26 cellular contexts compared by ENCODE assay signal in the genomic region with DNA sequence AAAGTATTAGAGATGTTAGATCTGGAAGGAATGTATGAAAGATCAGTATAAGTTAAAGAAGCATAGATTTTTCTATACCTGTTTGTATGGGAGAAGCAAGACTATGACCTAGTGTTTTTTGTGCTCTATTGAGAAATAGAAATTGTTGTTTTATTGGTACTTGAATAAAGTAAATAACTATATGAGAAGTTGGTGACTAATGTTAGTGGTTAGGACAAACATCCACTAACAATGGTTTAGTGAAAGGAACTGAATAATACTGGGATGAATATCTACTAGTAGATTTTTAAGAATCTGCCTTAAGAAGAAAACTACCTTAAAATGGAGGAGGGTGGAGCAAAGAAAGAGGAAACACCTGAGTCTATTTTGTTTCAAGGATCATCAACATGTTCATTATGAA.
"Had no signal": no experiment of that assay in that cellular context is flagged by ENCODE, and none has a peak within 500 bp of the region (broad histone marks: within the 10 kb centered on the region; RNA-seq: fewer than 3 reads in every experiment).

No MANE protein-coding gene starts in this region.

- H3K27me3 ChIP-seq: left lung, ovary, stomach, testis, thyroid gland, transverse colon, upper lobe of left lung had no signal

- ATAC-seq: left colon; left lung; lower lobe of right lung; mucosa of descending colon; naive thymus-derived CD4-positive, alpha-beta T cell; natural killer cell treated with Interleukin-12 subunit alpha and Interleukin-12 subunit beta and Interleukin-15 and Interleukin-18, amount 100 ng/mL, for 72 hours; right cardiac atrium; sciatic nerve; stimulated activated naive B cell treated with anti-CD40 and anti-IgM and Interleukin-4, amounts not matched to agents 10 μg/mL and 1 μg/mL and 100 μg/mL, for 72 hours; stimulated activated naive CD8-positive, alpha-beta T cell treated with anti-CD3 and anti-CD28 coated beads, Interleukin-15, Interleukin-2, amounts not matched to agents 100 U/mL and 50 U/mL, for 24 hours had no signal

- H3K4me3 ChIP-seq: left lung, lower lobe of right lung, mucosa of descending colon, ovary, skin epidermis, stomach, testis, thyroid gland, transverse colon, upper lobe of left lung had no signal

- H3K36me3 ChIP-seq: left lung, lower lobe of right lung, ovary, stomach, thyroid gland, transverse colon, upper lobe of left lung had no signal

- DNase-seq: hypothalamus; immature natural killer cell; kidney; left colon; left lung; lower lobe of right lung; midbrain; mucosa of descending colon; naive thymus-derived CD4-positive, alpha-beta T cell; ovary; retina; right cardiac atrium; stimulated activated CD4-positive, alpha-beta T cell treated with anti-CD3 and anti-CD28 coated beads, Interleukin-12 subunit alpha, Interleukin-12 subunit beta, amount 100 ng/mL, for 4 hours; stimulated activated CD4-positive, alpha-beta T cell treated with anti-CD3 and anti-CD28 coated beads, Interleukin-15, amount 100 ng/mL, for 24 hours; stimulated activated CD4-positive, alpha-beta T cell treated with anti-CD3 and anti-CD28 coated beads, Interleukin-2, amount 100 ng/mL, for 24 hours; stimulated activated CD4-positive, alpha-beta T cell treated with anti-CD3 and anti-CD28 coated beads, Interleukin-4, amount 100 ng/mL, for 1 hour; stimulated activated naive B cell treated with anti-CD40 and anti-IgM and Interleukin-4, amounts not matched to agents 10 μg/mL and 1 μg/mL and 100 μg/mL, for 72 hours; stimulated activated naive CD8-positive, alpha-beta T cell treated with anti-CD3 and anti-CD28 coated beads, Interleukin-15, Interleukin-2, amounts not matched to agents 100 U/mL and 50 U/mL, for 24 hours; stomach; testis; thyroid gland; transverse colon; upper lobe of left lung had no signal

- H3K27ac ChIP-seq: left lung, lower lobe of right lung, ovary, skin epidermis, stomach, testis, thyroid gland, transverse colon, upper lobe of left lung had no signal

- H3K9me3 ChIP-seq: lower lobe of right lung, ovary, testis, thyroid gland, transverse colon, upper lobe of left lung had no signal

- H3K4me1 ChIP-seq: left lung, lower lobe of right lung, stomach, testis, thyroid gland, transverse colon, upper lobe of left lung had no signal
